Comparison of ENCODE assay signal across 9 cellular contexts in the genomic region with DNA sequence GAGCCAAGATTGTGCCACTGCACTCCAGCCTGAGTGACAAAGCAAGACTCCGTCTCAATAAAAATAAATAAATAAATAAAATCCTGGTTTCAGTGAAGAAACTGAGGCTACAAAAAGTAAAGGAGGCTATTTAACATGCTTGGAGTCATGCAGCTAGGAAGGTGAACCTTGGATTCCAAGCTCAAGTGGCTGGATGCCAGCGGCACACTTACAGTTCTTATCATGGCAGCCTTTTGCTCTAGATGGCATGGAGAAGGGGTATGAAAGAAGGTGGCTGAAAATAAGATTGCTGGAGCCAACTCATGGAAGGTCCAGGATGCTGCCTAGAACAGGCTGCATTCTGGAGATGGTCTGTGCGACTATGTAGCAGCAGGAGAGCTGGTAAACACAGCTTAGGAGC.
"Had no signal": no experiment of that assay in that cellular context is flagged by ENCODE, and none has a peak within 500 bp of the region (broad histone marks: within the 10 kb centered on the region; RNA-seq: fewer than 3 reads in every experiment).

No MANE protein-coding gene starts in this region.

- DNase-seq: H7, HFFc6, KBM-7 had no signal

- FAIRE-seq: HepG2 had no signal

- H3K4me3 Mint-ChIP-seq: GM23338, HFFc6, IgD-negative memory B cell had no signal

- H3K4me3 ChIP-seq: GM23338, HAP-1 had no signal

- H3K27ac ChIP-seq: HL-60 had no signal

- H3K27ac Mint-ChIP-seq: GM23338, HFFc6, IgD-negative memory B cell had no signal

- H3K4me1 ChIP-seq: HAP-1 had no signal

- H3K27me3 Mint-ChIP-seq: IgD-negative memory B cell had no signal

- H3K4me2 ChIP-seq: GM23338 had no signal

- ATAC-seq: GM23338, HCT116, HepG2 had no signal

- H3K36me3 ChIP-seq: HAP-1 had no signal

- H2AFZ ChIP-seq: GM23338 had no signal

- H3K9me3 ChIP-seq: HAP-1 had no signal

- H3K9me3 Mint-ChIP-seq: GM23338, HFFc6, IgD-negative memory B cell had no signal
